Comparison of ENCODE assay signal across 23 cellular contexts in genomic region chr6:158596861-158597260, GRCh38. TPM values are rescaled to one million over a fixed set of nuclear protein-coding genes. Genes with fewer than 3 reads are reported as not detected.
DNase-seq lines count a peak whose midpoint lies in the region; ATAC-seq and TF ChIP-seq lines count a peak whose summit lies in the region.
"Had no signal": no experiment of that assay in that cellular context is flagged by ENCODE, and none has a peak within 500 bp of the region (broad histone marks: within the 10 kb centered on the region; RNA-seq: fewer than 3 reads in every experiment).

No MANE protein-coding gene starts in this region.

- H3K27ac ChIP-seq in endodermal cell (ENCODE audit: low read depth, low read length) (peak overlapping the region; percentile 44), heart right ventricle (no peak overlapping the region)
- H3K27ac ChIP-seq: cardiac muscle cell, Peyer's patch, SJSA1 had no signal

- intact Hi-C loops in heart right ventricle (cut with DNase I) = no loop called here

- H3K27ac Mint-ChIP-seq in activated naive CD8-positive, alpha-beta T cell = peak overlapping the region; percentile 66
- H3K27ac Mint-ChIP-seq in activated naive CD8-positive, alpha-beta T cell treated with anti-CD3 and anti-CD28 coated beads for 36 hours = no peak overlapping the region
- no peak overlapping the region for H3K27ac Mint-ChIP-seq in endodermal cell
- H3K27ac Mint-ChIP-seq in type B pancreatic cell = peak overlapping the region; percentile 57
- H3K27ac Mint-ChIP-seq: mesothelial cell of epicardium had no signal

- no peaks in the 10 kb centered on the region for H3K27me3 Mint-ChIP-seq in activated naive CD8-positive, alpha-beta T cell
- no peaks in the 10 kb centered on the region for H3K27me3 Mint-ChIP-seq in activated naive CD8-positive, alpha-beta T cell treated with anti-CD3 and anti-CD28 coated beads for 36 hours
- no peaks in the 10 kb centered on the region for H3K27me3 Mint-ChIP-seq in endodermal cell (ENCODE audit: insufficient read depth)
- H3K27me3 Mint-ChIP-seq in type B pancreatic cell = no peaks in the 10 kb centered on the region
- H3K27me3 Mint-ChIP-seq: CD4-positive, CD25-positive, alpha-beta regulatory T cell had no signal

- H3K27me3 ChIP-seq in endodermal cell (ENCODE audit: control insufficient read depth, insufficient read depth, low read length, poor library complexity, severe bottlenecking) = no peaks in the 10 kb centered on the region
- no peaks in the 10 kb centered on the region for H3K27me3 ChIP-seq in heart right ventricle
- H3K27me3 ChIP-seq: cardiac muscle cell, dorsolateral prefrontal cortex, Peyer's patch, SJSA1 had no signal

- H3K4me3 Mint-ChIP-seq in activated naive CD8-positive, alpha-beta T cell = no peak overlapping the region
- no peak overlapping the region for H3K4me3 Mint-ChIP-seq in activated naive CD8-positive, alpha-beta T cell treated with anti-CD3 and anti-CD28 coated beads for 36 hours
- no peak overlapping the region for H3K4me3 Mint-ChIP-seq in endodermal cell
- H3K4me3 Mint-ChIP-seq in type B pancreatic cell = no peak overlapping the region
- H3K4me3 Mint-ChIP-seq: CD4-positive, CD25-positive, alpha-beta regulatory T cell; mesothelial cell of epicardium; T-helper 2 cell treated with Interferon-gamma antibody and Interleukin-4, amounts not matched to agents 5 μg/mL and 100 μg/mL, for 36 hours had no signal

- H3K36me3 ChIP-seq in endodermal cell (ENCODE audit: control insufficient read depth, insufficient read depth, low read length) = peaks cover 56% of the 10 kb centered on the region
- peaks cover 0 to 99% (median 6%) of the 10 kb centered on the region in 9 donors for H3K36me3 ChIP-seq in heart right ventricle

- ATAC-seq in heart right ventricle (no peak), GM21360 (IDR thresholded peaks at IDR 0.05; ENCODE audit: unreplicated experiment) (no peak)
- ATAC-seq: left cardiac atrium had no signal

- H3K4me1 ChIP-seq in endodermal cell (ENCODE audit: control insufficient read depth, insufficient read depth, low read length) (no peaks in the 10 kb centered on the region), heart right ventricle (no peaks in the 10 kb centered on the region)
- H3K4me1 ChIP-seq: Peyer's patch, SJSA1 had no signal

- no peak overlapping the region for H3K4me3 ChIP-seq in endodermal cell (ENCODE audit: low read length)
- no peak overlapping the region for H3K4me3 ChIP-seq in heart right ventricle
- H3K4me3 ChIP-seq: cardiac muscle cell, dorsolateral prefrontal cortex, Peyer's patch, SJSA1 had no signal

- peaks cover 5% of the 10 kb centered on the region for H3K4me1 Mint-ChIP-seq in activated naive CD8-positive, alpha-beta T cell (ENCODE audit: low read depth)
- no peaks in the 10 kb centered on the region for H3K4me1 Mint-ChIP-seq in activated naive CD8-positive, alpha-beta T cell treated with anti-CD3 and anti-CD28 coated beads for 36 hours
- H3K4me1 Mint-ChIP-seq in endodermal cell = no peaks in the 10 kb centered on the region
- H3K4me1 Mint-ChIP-seq in type B pancreatic cell (ENCODE audit: unreplicated experiment) = no peaks in the 10 kb centered on the region
- H3K4me1 Mint-ChIP-seq: mesothelial cell of epicardium had no signal

- WGBS in endodermal cell (ENCODE audit: insufficient coverage in 1 of 2, insufficient read length in 1 of 2), 2 experiments = 95 to 100% methylated on average over 4 to 6 of the region's 6 CpGs
- WGBS in heart right ventricle, 2 donors = 61 to 76% methylated on average over 6 of the region's 6 CpGs

- no peak overlapping the region for H3K9ac ChIP-seq in endodermal cell (ENCODE audit: extremely low read depth, low read length, poor library complexity, severe bottlenecking)

- H3K9me3 Mint-ChIP-seq in activated naive CD8-positive, alpha-beta T cell (ENCODE audit: low read depth) = no peaks in the 10 kb centered on the region
- no peaks in the 10 kb centered on the region for H3K9me3 Mint-ChIP-seq in activated naive CD8-positive, alpha-beta T cell treated with anti-CD3 and anti-CD28 coated beads for 36 hours
- no peaks in the 10 kb centered on the region for H3K9me3 Mint-ChIP-seq in endodermal cell
- no peaks in the 10 kb centered on the region for H3K9me3 Mint-ChIP-seq in type B pancreatic cell
- H3K9me3 Mint-ChIP-seq: CD4-positive, CD25-positive, alpha-beta regulatory T cell; mesothelial cell of epicardium; T-helper 2 cell treated with Interferon-gamma antibody and Interleukin-4, amounts not matched to agents 5 μg/mL and 100 μg/mL, for 36 hours had no signal

- H3K9me3 ChIP-seq in endodermal cell (ENCODE audit: control insufficient read depth, low read length) (no peaks in the 10 kb centered on the region), heart right ventricle (no peaks in the 10 kb centered on the region)
- H3K9me3 ChIP-seq: Peyer's patch, SJSA1 had no signal

- peaks cover 6% of the 10 kb centered on the region for H3K36me3 Mint-ChIP-seq in activated naive CD8-positive, alpha-beta T cell
- H3K36me3 Mint-ChIP-seq in activated naive CD8-positive, alpha-beta T cell treated with anti-CD3 and anti-CD28 coated beads for 36 hours = peaks cover 10% of the 10 kb centered on the region
- H3K36me3 Mint-ChIP-seq in endodermal cell (ENCODE audit: low read depth) (peaks cover 60% of the 10 kb centered on the region), type B pancreatic cell (peaks cover 16% of the 10 kb centered on the region)

- TF ChIP-seq CTCF in endodermal cell (conservative IDR thresholded peaks at IDR 0.05) = no peak
- TF ChIP-seq CTCF in type B pancreatic cell (conservative IDR thresholded peaks at IDR 0.05) = no peak
- no peak for TF ChIP-seq CTCF in heart right ventricle (IDR thresholded peaks at IDR 0.05)

- DNase-seq in activated naive CD8-positive, alpha-beta T cell treated with anti-CD3 and anti-CD28 coated beads for 36 hours = no peak
- DNase-seq in NCI-H446 treated with DMSO at 0.1 percent for 48 hours (lab: John Stamatoyannopoulos, UW) (peak; percentile 46), endodermal cell (no peak), type B pancreatic cell (ENCODE audit: extremely low spot score, unreplicated experiment) (no peak), heart right ventricle (no peak), medulla oblongata (ENCODE audit: extremely low spot score) (no peak)
- DNase-seq: ACHN; activated CD4-positive, CD25-positive, alpha-beta regulatory T cell treated with anti-CD3 and anti-CD28 coated beads, Interleukin-2, amount 50 U/mL, for 72 hours; activated effector memory CD4-positive, alpha-beta T cell treated with Interleukin-2 at 50 U/mL for 16 hours; CD4-positive, CD25-positive, alpha-beta regulatory T cell; DMS79 treated with DMSO at 0.1 percent for 48 hours; KG1; left cardiac atrium; NCI-H2081; Peyer's patch; stimulated activated CD4-positive, alpha-beta T cell treated with anti-CD3 and anti-CD28 coated beads, Interleukin-4, amount 100 ng/mL, for 24 hours had no signal

RNA-seq across cellular contexts. Expression of gene TMEM181, which starts 37.0 kb away (rescaled TPM):
- total RNA-seq in activated naive CD8-positive, alpha-beta T cell treated with anti-CD3 and anti-CD28 coated beads for 36 hours = 10 to 100 TPM; 10.1 to 10.5 TPM
- 10 to 100 TPM; 21.2 to 21.8 TPM for total RNA-seq in endodermal cell
- 20.7 TPM for polyA plus RNA-seq in endodermal cell (2013, experiment 1 of 2)
- polyA plus RNA-seq in endodermal cell (2013, experiment 2 of 2) = 18.7 TPM
- total RNA-seq in type B pancreatic cell (ENCODE audit: low replicate concordance) = 26.3 and 26.5 TPM in 2 replicates
- total RNA-seq in heart right ventricle = 10 to 100 TPM in 4 of 10 donors, 1 to 10 TPM in 6; 7.3 to 13.4 (median 9.8) TPM
- 1 to 10 TPM; 5.9 to 8.9 TPM for polyA plus RNA-seq in heart right ventricle

RNA-seq across cellular contexts. Expression of gene DYNLT1, which starts 47.7 kb away (rescaled TPM):
- 10 to 100 TPM; 70.9 to 74.2 TPM for total RNA-seq in activated naive CD8-positive, alpha-beta T cell treated with anti-CD3 and anti-CD28 coated beads for 36 hours
- total RNA-seq in endodermal cell = 100 to 1,000 TPM; 112 to 148 TPM
- polyA plus RNA-seq in endodermal cell (2013, experiment 1 of 2) = 172 TPM
- 168 TPM for polyA plus RNA-seq in endodermal cell (2013, experiment 2 of 2)
- total RNA-seq in type B pancreatic cell (ENCODE audit: low replicate concordance) = 138 and 149 TPM in 2 replicates
- 100 to 1,000 TPM; 110 to 173 (median 122) TPM for total RNA-seq in heart right ventricle
- polyA plus RNA-seq in heart right ventricle = 100 to 1,000 TPM; 106 to 211 TPM

RNA-seq across cellular contexts. Expression of gene SYTL3, which starts 53.0 kb away (rescaled TPM):
- 100 to 1,000 TPM in 1 of 2 experiments, 10 to 100 TPM in 1; 97.8 to 101 TPM for total RNA-seq in activated naive CD8-positive, alpha-beta T cell treated with anti-CD3 and anti-CD28 coated beads for 36 hours
- total RNA-seq in endodermal cell = under 1 TPM; 0.58 to 0.79 TPM
- polyA plus RNA-seq in endodermal cell (2013, experiment 1 of 2) = 0.46 TPM
- polyA plus RNA-seq in endodermal cell (2013, experiment 2 of 2) = 0.50 TPM
- 2.2 and 2.8 TPM in 2 replicates for total RNA-seq in type B pancreatic cell (ENCODE audit: low replicate concordance)
- 10 to 100 TPM in 3 of 10 donors, 1 to 10 TPM in 7; 3.6 to 11.9 (median 8.0) TPM for total RNA-seq in heart right ventricle
- polyA plus RNA-seq in heart right ventricle = 1 to 10 TPM; 8.0 to 8.4 TPM

Comparison
In these comparisons a context has a peak if more than half of its experiments do, and no peak if none do; other contexts are left out.
1. H3K27ac Mint-ChIP-seq: peak in activated naive CD8-positive, alpha-beta T cell (single experiment) and type B pancreatic cell (single experiment); none in activated naive CD8-positive, alpha-beta T cell treated with anti-CD3 and anti-CD28 coated beads for 36 hours (single experiment) and endodermal cell (single experiment).
2. RNA of gene SYTL3, which starts 53.0 kb away (total RNA-seq): 97.8 to 101 TPM in activated naive CD8-positive, alpha-beta T cell treated with anti-CD3 and anti-CD28 coated beads for 36 hours; 3.6 to 11.9 TPM in heart right ventricle, 2.2 to 2.8 TPM in type B pancreatic cell and 0.58 to 0.79 TPM in endodermal cell; every median in the first group is over 4 times any median in the second.